9 cellular contexts compared by ENCODE assay signal in genomic region chr20:11229772-11230171, GRCh38.
DNase-seq lines count a peak whose midpoint lies in the region; ATAC-seq and FAIRE-seq lines count a peak whose summit lies in the region.
"Had no signal": no experiment of that assay in that cellular context is flagged by ENCODE, and none has a peak within 500 bp of the region (broad histone marks: within the 10 kb centered on the region; RNA-seq: fewer than 3 reads in every experiment).

No MANE protein-coding gene starts in this region.

- ATAC-seq in HG03520 (IDR thresholded peaks at IDR 0.05; ENCODE audit: unreplicated experiment) (no peak), HG02763 (IDR thresholded peaks at IDR 0.05; ENCODE audit: unreplicated experiment) (no peak)

- peak; percentile 63 for FAIRE-seq in urothelium cell line (lab: Jason Lieb, UNC)

- peak in 2 of 3 experiments; percentile 6 to 29 for DNase-seq in NCI-H1417 (lab: John Stamatoyannopoulos, UW)
- DNase-seq in NCI-H1417 treated with DMSO at 0.1 percent for 48 hours (lab: John Stamatoyannopoulos, UW), result no peak
- DNase-seq in amniotic stem cell (lab: John Stamatoyannopoulos, UW), result peak; percentile 60
- peak; percentile 83 for DNase-seq in kidney glomerular epithelial cell (lab: John Stamatoyannopoulos, UW)
- DNase-seq in urothelium cell line (ENCODE audit: low spot score), result peak; percentile 59
- no peak for DNase-seq in middle frontal gyrus (ENCODE audit: extremely low spot score, low spot score)
- DNase-seq: AML-193 had no signal

Comparison
In these comparisons a context has a peak if more than half of its experiments do, and no peak if none do; other contexts are left out.
1. DNase-seq: peak in NCI-H1417 (2 of 3), amniotic stem cell (single experiment), kidney glomerular epithelial cell (single experiment) and urothelium cell line (single experiment); none in NCI-H1417 treated with DMSO at 0.1 percent for 48 hours (single experiment) and middle frontal gyrus (single experiment).